27 cellular contexts compared by ENCODE assay signal in the genomic region with DNA sequence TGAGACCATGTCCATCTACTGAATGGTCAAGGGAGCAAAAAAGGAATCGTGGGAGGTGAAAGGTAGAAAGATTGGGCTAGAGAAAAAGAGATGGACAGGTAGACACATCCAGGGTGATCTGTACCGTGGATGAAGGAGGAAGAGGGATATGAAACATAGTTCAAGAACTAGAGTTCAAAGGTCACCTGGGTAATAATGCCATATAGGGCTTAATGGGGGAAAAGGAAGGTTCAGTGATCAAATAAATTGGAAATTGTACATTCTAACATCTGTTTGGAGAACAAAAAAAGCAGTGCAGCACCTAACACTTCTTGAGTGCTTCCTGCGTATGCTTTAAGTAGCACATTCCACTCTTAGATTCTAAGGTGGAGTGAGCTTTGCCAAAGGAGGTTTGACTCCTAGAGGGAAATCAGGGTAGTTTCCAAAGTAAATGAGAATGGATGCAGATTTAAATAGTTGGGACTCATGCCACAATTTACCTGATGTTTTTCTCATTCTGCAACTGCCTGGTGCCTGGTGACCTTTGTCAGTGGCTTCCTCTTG. TPM values are rescaled to one million over a fixed set of nuclear protein-coding genes. Genes with fewer than 3 reads are reported as not detected.
DNase-seq lines count a peak whose midpoint lies in the region; ATAC-seq, FAIRE-seq and TF ChIP-seq lines count a peak whose summit lies in the region.
"Had no signal": no experiment of that assay in that cellular context is flagged by ENCODE, and none has a peak within 500 bp of the region (broad histone marks: within the 10 kb centered on the region; RNA-seq: fewer than 3 reads in every experiment).

No MANE protein-coding gene starts in this region.

- H3K23ac ChIP-seq in mesenchymal stem cell (ENCODE audit: low read length in 2 of 2) = no peak overlapping the region

- WGBS in mesenchymal stem cell = 83% methylated on average over 3 of the region's 3 CpGs
- 91 to 97% methylated on average over 3 of the region's 3 CpGs for WGBS in aorta, 2 donors
- 85 to 93% methylated on average over 3 of the region's 3 CpGs for WGBS in tibial nerve, 2 donors

- H3K79me1 ChIP-seq in mesenchymal stem cell (replicated peaks; ENCODE audit: low read length, poor library complexity, severe bottlenecking) = peaks cover 9% of the 10 kb centered on the region

- no peak overlapping the region for H4K8ac ChIP-seq in mesenchymal stem cell (ENCODE audit: low read length)

- no peak overlapping the region for H2BK5ac ChIP-seq in mesenchymal stem cell (ENCODE audit: low read depth, low read length, poor library complexity, severe bottlenecking)

- TF ChIP-seq EP300 in tibial nerve (IDR thresholded peaks at IDR 0.05) = no peak

- intact Hi-C loops in aorta (cut with DNase I) = loop anchor here (5.0 kb wide), 2 partner anchors 44 to 49 kb away; a partner anchor contains a TSS

- DNase-seq in SJSA1 (ENCODE audit: low read depth in 1 of 2, low spot score in 2 of 2) = no peak
- DNase-seq in mesenchymal stem cell = no peak
- no peak for DNase-seq in aorta
- no peak for DNase-seq in tibial nerve (ENCODE audit: low spot score in 2 of 2)
- no peak for DNase-seq in NCI-H2196 (lab: John Stamatoyannopoulos, UW; ENCODE audit: unreplicated experiment)
- DNase-seq: activated CD4-positive, alpha-beta memory T cell treated with anti-CD3 and anti-CD28 coated beads, Interleukin-2, amount 10 ng/mL, durations not matched to agents 7 days and 5 days; activated CD4-positive, alpha-beta T cell treated with anti-CD3 and anti-CD28 coated beads for 1 hour; activated CD8-positive, alpha-beta memory T cell treated with anti-CD3 and anti-CD28 coated beads, Interleukin-2, amount 50 U/mL, for 48 hours; COR-L47; GF-D8; H9; KG1; MM.1S; NCI-H2081 treated with DMSO at 0.1 percent for 48 hours; NCI-H345; NCI-H82; stimulated activated naive CD8-positive, alpha-beta T cell treated with anti-CD3 and anti-CD28 coated beads, Interleukin-15, Interleukin-2, amounts not matched to agents 100 U/mL and 50 U/mL, for 24 hours; T-helper 17 cell had no signal

- peak; percentile 75 for FAIRE-seq in G401.6 (lab: Jason Lieb, UNC)
- FAIRE-seq: frontal cortex, GM19239 had no signal

- no peaks in the 10 kb centered on the region for H3K9me3 ChIP-seq in SJSA1 (replicated peaks)
- no peaks in the 10 kb centered on the region for H3K9me3 ChIP-seq in mesenchymal stem cell (ENCODE audit: control insufficient read depth, low read length)
- H3K9me3 ChIP-seq in skeletal muscle tissue (ENCODE audit: control insufficient read depth in 3 of 3, low read length in 3 of 3) = no peaks in the 10 kb centered on the region
- no peaks in the 10 kb centered on the region for H3K9me3 ChIP-seq in aorta (ENCODE audit: control insufficient read depth, low read length)
- H3K9me3 ChIP-seq in tibial nerve = no peaks in the 10 kb centered on the region
- H3K9me3 ChIP-seq: tibial artery had no signal

- H2BK120ac ChIP-seq in mesenchymal stem cell (ENCODE audit: low read depth, low read length) = peak overlapping the region; percentile 39

- no peak overlapping the region for H2BK15ac ChIP-seq in mesenchymal stem cell (ENCODE audit: low read depth, poor library complexity, severe bottlenecking)

- H3K14ac ChIP-seq in mesenchymal stem cell (ENCODE audit: low read length in 2 of 2) = no peak overlapping the region

- peak overlapping the region; percentile 37 for H3K9ac ChIP-seq in mesenchymal stem cell (ENCODE audit: low read length)
- H3K9ac ChIP-seq in skeletal muscle tissue (ENCODE audit: low read depth in 1 of 3, low read length in 3 of 3) = no peak overlapping the region

- H3K18ac ChIP-seq in mesenchymal stem cell (ENCODE audit: low read depth in 1 of 2, low read length in 2 of 2) = peak overlapping the region; percentile 52 to 83

- peak overlapping the region; percentile 21; the same call in 1 of the 2 replicates for H3K27ac ChIP-seq in SJSA1
- peak overlapping the region; percentile 49 for H3K27ac ChIP-seq in mesenchymal stem cell (ENCODE audit: low read length, poor library complexity, severe bottlenecking)
- peak overlapping the region; percentile 0 for H3K27ac ChIP-seq in skeletal muscle tissue (ENCODE audit: low read depth, low read length)
- no peak overlapping the region for H3K27ac ChIP-seq in aorta (ENCODE audit: low read depth in 1 of 2, low read length in 2 of 2)
- H3K27ac ChIP-seq in tibial nerve = no peak overlapping the region
- H3K27ac ChIP-seq: RWPE1, SK-N-MC had no signal

- no peak for TF ChIP-seq POLR2A in tibial nerve (IDR thresholded peaks at IDR 0.05)

- peak overlapping the region; percentile 30 for H4K91ac ChIP-seq in mesenchymal stem cell (ENCODE audit: low read length)

- H2AFZ ChIP-seq in mesenchymal stem cell (ENCODE audit: low read depth, low read length) = no peak overlapping the region

- no peak overlapping the region for H3K4me2 ChIP-seq in mesenchymal stem cell (ENCODE audit: low read length, poor library complexity, severe bottlenecking)

- H3K4ac ChIP-seq in mesenchymal stem cell (ENCODE audit: low read depth in 1 of 2, low read length in 2 of 2) = peak overlapping the region; percentile 13 to 60

- no peaks in the 10 kb centered on the region for H3K36me3 ChIP-seq in SJSA1
- peaks cover 0 to 3% of the 10 kb centered on the region in 2 experiments for H3K36me3 ChIP-seq in mesenchymal stem cell (ENCODE audit: control insufficient read depth in 1 of 2, insufficient read depth in 2 of 2, low read depth in 1 of 2, low read length in 2 of 2)
- H3K36me3 ChIP-seq in skeletal muscle tissue (ENCODE audit: control insufficient read depth in 3 of 3, insufficient read depth in 3 of 3, low read length in 3 of 3) = no peaks in the 10 kb centered on the region
- no peaks in the 10 kb centered on the region for H3K36me3 ChIP-seq in aorta (ENCODE audit: control insufficient read depth in 1 of 2, insufficient read depth in 2 of 2, low read length in 1 of 2)
- no peaks in the 10 kb centered on the region for H3K36me3 ChIP-seq in tibial nerve
- H3K36me3 ChIP-seq: tibial artery had no signal

- H3K4me3 ChIP-seq in SJSA1 (no peak overlapping the region), mesenchymal stem cell (ENCODE audit: insufficient read depth in 1 of 2, low read depth in 1 of 2, low read length in 2 of 2) (no peak overlapping the region), skeletal muscle tissue (ENCODE audit: low read length in 3 of 3) (no peak overlapping the region), aorta (ENCODE audit: low read length in 2 of 2) (no peak overlapping the region), tibial nerve (no peak overlapping the region)
- H3K4me3 ChIP-seq: BLaER1 treated with 17β-estradiol and CSF1 and Interleukin-3, amounts not matched to agents 10 nM and 100 nM; SK-N-MC; tibial artery had no signal

- H3K27me3 ChIP-seq in SJSA1 (replicated peaks) (no peaks in the 10 kb centered on the region), mesenchymal stem cell (ENCODE audit: control insufficient read depth in 1 of 2, insufficient read depth in 1 of 2, low read length in 2 of 2) (no peaks in the 10 kb centered on the region), skeletal muscle tissue (ENCODE audit: control insufficient read depth in 3 of 3, insufficient read depth in 3 of 3, low read length in 3 of 3) (no peaks in the 10 kb centered on the region), aorta (ENCODE audit: control insufficient read depth in 1 of 2, insufficient read depth in 2 of 2, low read length in 1 of 2) (no peaks in the 10 kb centered on the region), tibial nerve (no peaks in the 10 kb centered on the region)
- H3K27me3 ChIP-seq: BLaER1 treated with 17β-estradiol and CSF1 and Interleukin-3, amounts not matched to agents 10 nM and 100 nM; tibial artery had no signal

- peak overlapping the region; percentile 15 to 96 for H2BK12ac ChIP-seq in mesenchymal stem cell (ENCODE audit: low read length in 2 of 2)

- ATAC-seq in aorta (ENCODE audit: low FRiP score) = no peak
- ATAC-seq: stimulated activated naive CD8-positive, alpha-beta T cell treated with anti-CD3 and anti-CD28 coated beads, Interleukin-15, Interleukin-2, amounts not matched to agents 100 U/mL and 50 U/mL, for 24 hours; T-helper 17 cell had no signal

- TF ChIP-seq CTCF in tibial nerve (IDR thresholded peaks at IDR 0.05) = no peak

- peak overlapping the region; percentile 95 for H2AK5ac ChIP-seq in mesenchymal stem cell (ENCODE audit: low read length, severe bottlenecking)

- H3K4me1 ChIP-seq in SJSA1 (replicated peaks) = peaks cover 43% of the 10 kb centered on the region
- H3K4me1 ChIP-seq in mesenchymal stem cell (ENCODE audit: control insufficient read depth, insufficient read depth, low read depth, low read length) = peaks cover 12% of the 10 kb centered on the region
- peaks cover 33 to 43% (median 33%) of the 10 kb centered on the region in 3 donors for H3K4me1 ChIP-seq in skeletal muscle tissue (ENCODE audit: control insufficient read depth in 3 of 3, insufficient read depth in 3 of 3, low read length in 3 of 3)
- peaks cover 0 to 2% of the 10 kb centered on the region in 2 donors for H3K4me1 ChIP-seq in aorta (ENCODE audit: control insufficient read depth in 1 of 2, insufficient read depth in 2 of 2, low read length in 2 of 2)
- H3K4me1 ChIP-seq in tibial nerve = peaks cover 0 to 44% (median 5%) of the 10 kb centered on the region in 4 donors

RNA-seq across cellular contexts. Expression of a gene that starts 46.6 kb away (rescaled TPM):
- total RNA-seq in SJSA1 (2014; rRNA removed; shearing (Covaris generic)) = 9.8 and 16.5 TPM in 2 replicates
- polyA plus RNA-seq in mesenchymal stem cell (2013, experiment 1 of 2) = 20.7 TPM
- 20.9 TPM for polyA plus RNA-seq in mesenchymal stem cell (2013, experiment 2 of 2)
- total RNA-seq in skeletal muscle tissue (11.0 TPM), aorta (10 to 100 TPM; 28.4 to 30.5 TPM), tibial nerve (10 to 100 TPM; 10.3 to 26.9 (median 15.5) TPM)
- 1 to 10 TPM; 4.1 to 6.5 TPM for polyA plus RNA-seq in aorta
- total RNA-seq: activated CD4-positive, alpha-beta memory T cell treated with anti-CD3 and anti-CD28 coated beads, Interleukin-2, amount 10 ng/mL, durations not matched to agents 7 days and 5 days had no signal
- polyA plus RNA-seq: neural cell had no signal

Comparison
In these comparisons a context has a peak if more than half of its experiments do, and no peak if none do; other contexts are left out.
1. H3K27ac ChIP-seq: peak in SJSA1 (single experiment), mesenchymal stem cell (single experiment) and skeletal muscle tissue (single experiment); none in aorta (0 of 2) and tibial nerve (0 of 4).